8 cellular contexts compared by ENCODE assay signal in genomic region chr4:124713213-124713592, GRCh38. TPM values are rescaled to one million over a fixed set of nuclear protein-coding genes. Genes with fewer than 3 reads are reported as not detected.
A peak's percentile ranks its signal among the peaks of the same experiment; 100 is the strongest.
DNase-seq lines count a peak whose midpoint lies in the region; ATAC-seq and TF ChIP-seq lines count a peak whose summit lies in the region.

No MANE protein-coding gene starts in this region.

- H2BK120ac ChIP-seq in neuronal stem cell (ENCODE audit: low read depth, low read length) = peak overlapping the region; percentile 81

- H4K91ac ChIP-seq in neuronal stem cell (ENCODE audit: low read depth, low read length, poor library complexity) = peak overlapping the region; percentile 85

- peaks cover 4 to 11% of the 10 kb centered on the region in 2 donors for H3K4me1 ChIP-seq in neuronal stem cell (ENCODE audit: control insufficient read depth in 2 of 2, insufficient read depth in 1 of 2, low read depth in 1 of 2, low read length in 2 of 2)

- CTCF ChIA-PET in CD4-positive, alpha-beta T cell (lab: Charles Lee) = no interaction called here

- no peaks in the 10 kb centered on the region for H3K36me3 Mint-ChIP-seq in CD4-positive, alpha-beta T cell (ENCODE audit: low read depth)
- no peaks in the 10 kb centered on the region for H3K36me3 Mint-ChIP-seq in activated naive CD4-positive, alpha-beta T cell treated with anti-CD3 and anti-CD28 coated beads, Interleukin-2, amount 50 U/mL, for 72 hours

- peaks cover 3% of the 10 kb centered on the region for H3K79me1 ChIP-seq in neuronal stem cell (ENCODE audit: low read depth, low read length)

- no peak overlapping the region for H4K8ac ChIP-seq in neuronal stem cell (ENCODE audit: low read depth, low read length)

- H2BK15ac ChIP-seq in neuronal stem cell (ENCODE audit: low read length) = no peak overlapping the region

- no peak overlapping the region for H3K14ac ChIP-seq in neuronal stem cell (ENCODE audit: low read length)

- peak overlapping the region; percentile 62 for H2BK5ac ChIP-seq in neuronal stem cell (ENCODE audit: low read length)

- H2BK12ac ChIP-seq in neuronal stem cell (ENCODE audit: low read length) = no peak overlapping the region

- peak overlapping the region; percentile 73 for H3K4me2 ChIP-seq in neuronal stem cell (ENCODE audit: insufficient read depth, low read length, poor library complexity, severe bottlenecking)

- no peak overlapping the region for H2AK5ac ChIP-seq in neuronal stem cell (ENCODE audit: low read depth, low read length)

- H3K9me3 Mint-ChIP-seq in CD4-positive, alpha-beta T cell = no peaks in the 10 kb centered on the region
- H3K9me3 Mint-ChIP-seq in activated naive CD4-positive, alpha-beta T cell treated with anti-CD3 and anti-CD28 coated beads, Interleukin-2, amount 50 U/mL, for 72 hours = no peaks in the 10 kb centered on the region

- no CpG with 5 or more reads among the region's 11 CpGs for WGBS in neuronal stem cell (ENCODE audit: extremely low coverage in 2 of 2, insufficient read length in 2 of 2, insufficient replicate concordance in 1 of 2), 2 donors

- H3K4me3 ChIP-seq in neuronal stem cell (ENCODE audit: low read length in 2 of 2) = peak overlapping the region; percentile 76 to 80

- intact Hi-C loops in CD4-positive, alpha-beta T cell (cut with DNase I, micrococcal nuclease) = loop anchor here (10.0 kb wide), 2 partner anchors 1318 to 1328 kb away; partner anchors contain the start of gene SPRY1 (in 1 of the 2)
- intact Hi-C loops in Right ventricle myocardium inferior (cut with DNase I) = loop anchor here (5.0 to 10.0 kb wide), 2 partner anchors 224 to 378 kb away; no protein-coding TSS in a partner anchor

- peaks cover 0 to 24% of the 10 kb centered on the region in 2 donors for H3K36me3 ChIP-seq in neuronal stem cell (replicated peaks in 1 of 2; ENCODE audit: control insufficient read depth in 2 of 2, insufficient read depth in 2 of 2, low read length in 2 of 2)

- H3K27me3 ChIP-seq in CD4-positive, alpha-beta T cell (ENCODE audit: control insufficient read depth, insufficient read depth, low read length) = no peaks in the 10 kb centered on the region
- H3K27me3 ChIP-seq in neuronal stem cell (ENCODE audit: control insufficient read depth in 3 of 3, insufficient read depth in 3 of 3, low read depth in 1 of 3, low read length in 3 of 3) = no peaks in the 10 kb centered on the region

- H3K9me3 ChIP-seq in CD4-positive, alpha-beta T cell (ENCODE audit: control insufficient read depth, low read length) = no peaks in the 10 kb centered on the region
- H3K9me3 ChIP-seq in neuronal stem cell (replicated peaks in 1 of 2; ENCODE audit: control insufficient read depth in 2 of 2, insufficient read depth in 1 of 2, low read depth in 1 of 2, low read length in 2 of 2) = no peaks in the 10 kb centered on the region

- no peaks in the 10 kb centered on the region for H3K27me3 Mint-ChIP-seq in CD4-positive, alpha-beta T cell

- DNase-seq in CD4-positive, alpha-beta T cell = peak in 2 of 10 experiments; percentile 4 to 9
- peak; percentile 55 to 71 for DNase-seq in NCI-H526 (lab: John Stamatoyannopoulos, UW)
- peak; percentile 15 to 56 for DNase-seq in activated naive CD4-positive, alpha-beta T cell treated with anti-CD3 and anti-CD28 coated beads, Interleukin-2, amount 50 U/mL, for 72 hours (ENCODE audit: low spot score in 2 of 2)
- peak; percentile 79 for DNase-seq in Right ventricle myocardium inferior (ENCODE audit: missing footprints)
- DNase-seq in neuronal stem cell (ENCODE audit: low spot score) = no peak
- no peak for DNase-seq in T-helper 9 cell

- H3K27ac Mint-ChIP-seq in CD4-positive, alpha-beta T cell = peak overlapping the region; percentile 70
- H3K27ac Mint-ChIP-seq in activated naive CD4-positive, alpha-beta T cell treated with anti-CD3 and anti-CD28 coated beads, Interleukin-2, amount 50 U/mL, for 72 hours = peak overlapping the region; percentile 44 to 77

- no peak overlapping the region for H3K27ac ChIP-seq in CD4-positive, alpha-beta T cell (ENCODE audit: low read depth, low read length)
- peak overlapping the region; percentile 94 for H3K27ac ChIP-seq in neuronal stem cell (replicated peaks; ENCODE audit: low read length)

- peak overlapping the region; percentile 92 for H2AFZ ChIP-seq in neuronal stem cell (ENCODE audit: low read length)

- no peak overlapping the region for H3K4ac ChIP-seq in neuronal stem cell (ENCODE audit: low read length)

- H3K9ac ChIP-seq in neuronal stem cell (ENCODE audit: low read depth, low read length, poor library complexity) = peak overlapping the region; percentile 64

- H3K18ac ChIP-seq in neuronal stem cell (ENCODE audit: low read length) = peak overlapping the region; percentile 95

- H3K23ac ChIP-seq in neuronal stem cell (ENCODE audit: low read depth, low read length, poor library complexity) = peak overlapping the region; percentile 87

- POLR2A ChIA-PET in CD4-positive, alpha-beta T cell (lab: Charles Lee) = no interaction called here

- TF ChIP-seq CTCF in CD4-positive, alpha-beta T cell (IDR thresholded peaks at IDR 0.05) = no peak

- no peak for ATAC-seq in CD4-positive, alpha-beta T cell (ENCODE audit: poor library complexity)
- peak; percentile 33 for ATAC-seq in GM18870 (IDR thresholded peaks at IDR 0.05; ENCODE audit: unreplicated experiment)
- ATAC-seq in HG03139 (IDR thresholded peaks at IDR 0.05; ENCODE audit: unreplicated experiment) = peak; percentile 34
- peak in 1 of 2 donors; percentile 60 for ATAC-seq in activated naive CD4-positive, alpha-beta T cell treated with anti-CD3 and anti-CD28 coated beads, Interleukin-2, amount 50 U/mL, for 72 hours
- ATAC-seq in Right ventricle myocardium inferior = peak; percentile 64

- H3K4me1 Mint-ChIP-seq in CD4-positive, alpha-beta T cell (ENCODE audit: low read depth) = peaks cover 8% of the 10 kb centered on the region

- peak overlapping the region; percentile 90 for H3K4me3 Mint-ChIP-seq in CD4-positive, alpha-beta T cell

RNA-seq across cellular contexts. Expression of gene ANKRD50, which starts 0.7 kb away (rescaled TPM):
- under 1 TPM; 0.27 to 0.36 TPM for total RNA-seq in CD4-positive, alpha-beta T cell
- 1 to 10 TPM in 1 of 2 donors, under 1 TPM in 1; 0.51 to 2.4 TPM for total RNA-seq in activated naive CD4-positive, alpha-beta T cell treated with anti-CD3 and anti-CD28 coated beads, Interleukin-2, amount 50 U/mL, for 72 hours
- 6.5 TPM for total RNA-seq in Right ventricle myocardium inferior
- 9.3 TPM for polyA plus RNA-seq in neuronal stem cell (2013, experiment 1 of 2)
- 9.7 TPM for polyA plus RNA-seq in neuronal stem cell (2013, experiment 2 of 2)

Comparison
In these comparisons a context has a peak if more than half of its experiments do, and no peak if none do; other contexts are left out.
1. DNase-seq: peak in NCI-H526 (2 of 2), activated naive CD4-positive, alpha-beta T cell treated with anti-CD3 and anti-CD28 coated beads, Interleukin-2, amount 50 U/mL, for 72 hours (2 of 2) and Right ventricle myocardium inferior (single experiment); none in neuronal stem cell (single experiment) and T-helper 9 cell (single experiment).